In the genomic region with DNA sequence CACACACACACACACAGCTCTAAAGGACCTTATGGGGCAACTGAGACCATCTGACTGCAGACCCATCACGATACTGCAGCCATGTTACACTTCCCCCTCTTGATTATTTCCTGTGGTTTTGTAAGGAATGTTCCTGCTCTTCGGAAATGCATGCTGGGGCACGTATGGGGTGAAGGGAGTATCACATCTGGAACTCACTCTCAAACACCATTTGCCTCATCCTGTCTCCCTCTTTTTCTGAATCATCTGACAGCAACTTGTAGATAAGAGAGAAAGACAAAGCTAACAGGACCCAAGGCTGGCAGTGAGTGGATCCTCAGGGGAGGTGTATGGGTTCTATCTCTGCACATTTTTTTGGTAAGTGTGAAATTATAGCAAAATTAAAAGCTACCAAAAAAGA, we compare ENCODE assay signal across 29 cellular contexts. TPM values are rescaled to one million over a fixed set of nuclear protein-coding genes. Genes with fewer than 3 reads are reported as not detected.
"Had no signal": no experiment of that assay in that cellular context is flagged by ENCODE, and none has a peak within 500 bp of the region (broad histone marks: within the 10 kb centered on the region; RNA-seq: fewer than 3 reads in every experiment).

No MANE protein-coding gene starts in this region.

- H3K27me3 ChIP-seq: pancreas, right atrium auricular region, thyroid gland, vagina had no signal

- H3K36me3 ChIP-seq: esophagus squamous epithelium, pancreas, prostate gland, right atrium auricular region, stomach, thyroid gland, vagina had no signal

- H3K27ac Mint-ChIP-seq: dendritic cell treated with granulocyte-macrophage colony-stimulating factor and Interleukin-4, amounts not matched to agents 40 ng/mL and 50 ng/mL, for 4 days; immature natural killer cell; memory B cell; natural killer cell; stimulated activated effector memory CD8-positive, alpha-beta T cell treated with anti-CD3 and anti-CD28 coated beads, Interleukin-12 subunit alpha, Interleukin-12 subunit beta, amount 100 ng/mL, for 72 hours had no signal

- H3K4me1 Mint-ChIP-seq: immature natural killer cell; memory B cell; natural killer cell; stimulated activated effector memory CD8-positive, alpha-beta T cell treated with anti-CD3 and anti-CD28 coated beads, Interleukin-12 subunit alpha, Interleukin-12 subunit beta, amount 100 ng/mL, for 72 hours had no signal

- H3K9me3 ChIP-seq: pancreas, prostate gland, thyroid gland, vagina had no signal

- H3K27ac ChIP-seq: esophagus squamous epithelium, pancreas, prostate gland, right atrium auricular region, stomach, thyroid gland, vagina had no signal

- H3K4me3 Mint-ChIP-seq: dendritic cell treated with granulocyte-macrophage colony-stimulating factor and Interleukin-4, amounts not matched to agents 40 ng/mL and 50 ng/mL, for 4 days; immature natural killer cell; memory B cell; natural killer cell; stimulated activated effector memory CD8-positive, alpha-beta T cell treated with anti-CD3 and anti-CD28 coated beads, Interleukin-12 subunit alpha, Interleukin-12 subunit beta, amount 100 ng/mL, for 72 hours had no signal

- ATAC-seq: left lobe of liver; natural killer cell; pancreas; sciatic nerve; stimulated activated effector memory CD8-positive, alpha-beta T cell treated with anti-CD3 and anti-CD28 coated beads, Interleukin-12 subunit alpha, Interleukin-12 subunit beta, amount 100 ng/mL, for 72 hours had no signal

- H3K4me2 ChIP-seq: smooth muscle cell had no signal

- H3K27me3 Mint-ChIP-seq: dendritic cell treated with granulocyte-macrophage colony-stimulating factor and Interleukin-4, amounts not matched to agents 40 ng/mL and 50 ng/mL, for 4 days; memory B cell had no signal

- H3K4me3 ChIP-seq: esophagus squamous epithelium, lung, pancreas, prostate gland, right atrium auricular region, smooth muscle cell, stomach, thyroid gland, vagina had no signal

- H3K36me3 Mint-ChIP-seq: immature natural killer cell; natural killer cell; stimulated activated effector memory CD8-positive, alpha-beta T cell treated with anti-CD3 and anti-CD28 coated beads, Interleukin-12 subunit alpha, Interleukin-12 subunit beta, amount 100 ng/mL, for 72 hours had no signal

- DNase-seq: effector memory CD4-positive, alpha-beta T cell; erythroblast; esophagus squamous epithelium; hypothalamus; immature natural killer cell; islet precursor cell; natural killer cell; occipital lobe; pancreas; stimulated activated CD4-positive, alpha-beta T cell treated with anti-CD3 and anti-CD28 coated beads, Interleukin-12 subunit alpha, Interleukin-12 subunit beta, amount 100 ng/mL, for 4 hours; stimulated activated CD4-positive, alpha-beta T cell treated with anti-CD3 and anti-CD28 coated beads, Interleukin-1b, Interleukin-23, amount 100 ng/mL, for 48 hours; stimulated activated CD4-positive, alpha-beta T cell treated with anti-CD3 and anti-CD28 coated beads, Interleukin-4, amount 100 ng/mL, for 1 hour; stimulated activated naive CD4-positive, alpha-beta T cell treated with Interleukin-2 at 50 U/mL for 16 hours; stomach; thyroid gland; trophoblast cell had no signal

- H3K4me1 ChIP-seq: pancreas, prostate gland, right atrium auricular region, stomach, thyroid gland, vagina had no signal

RNA-seq across cellular contexts. Expression of gene RIMBP2, which starts 50.3 kb away (rescaled TPM):
- total RNA-seq: endothelial cell of umbilical vein, left lobe of liver, mononuclear cell, natural killer cell, subcutaneous adipose tissue had no signal
- polyA plus RNA-seq: immature natural killer cell, smooth muscle cell had no signal
